In genomic region chr5:58887311-58887710, GRCh38 we compare ENCODE assay signal across 10 cellular contexts.
DNase-seq lines count a peak whose midpoint lies in the region; TF ChIP-seq lines count a peak whose summit lies in the region.
"Had no signal": no experiment of that assay in that cellular context is flagged by ENCODE, and none has a peak within 500 bp of the region (broad histone marks: within the 10 kb centered on the region; RNA-seq: fewer than 3 reads in every experiment).

No MANE protein-coding gene starts in this region.

- CTCF ChIA-PET in CD8-positive, alpha-beta memory T cell (lab: Charles Lee): interaction anchor here (0.8 to 3.1 kb wide), 21 partner anchors 8 to 914 kb away, joined by 3 to 24 read pairs (median 4); no protein-coding TSS in a partner anchor
- CTCF ChIA-PET in activated CD4-positive, alpha-beta memory T cell treated with anti-CD3 and anti-CD28 coated beads, Interleukin-2, amount 10 ng/mL, durations not matched to agents 7 days and 5 days (lab: Charles Lee): interaction anchor here (0.7 to 3.1 kb wide), 30 partner anchors 8 to 493 kb away, joined by 3 to 30 read pairs (median 6); no protein-coding TSS in a partner anchor

- H3K9me3 Mint-ChIP-seq in CD8-positive, alpha-beta memory T cell: no peaks in the 10 kb centered on the region
- H3K9me3 Mint-ChIP-seq in activated CD4-positive, alpha-beta memory T cell treated with anti-CD3 and anti-CD28 coated beads, Interleukin-2, amount 10 ng/mL, durations not matched to agents 7 days and 5 days: no peaks in the 10 kb centered on the region

- POLR2A ChIA-PET in CD8-positive, alpha-beta memory T cell (lab: Charles Lee): no interaction called here
- POLR2A ChIA-PET in activated CD4-positive, alpha-beta memory T cell treated with anti-CD3 and anti-CD28 coated beads, Interleukin-2, amount 10 ng/mL, durations not matched to agents 7 days and 5 days (lab: Charles Lee): interaction anchor here (1.2 to 1.4 kb wide), 2 partner anchors 148 to 286 kb away, joined by 3 to 5 read pairs; no protein-coding TSS in a partner anchor

- H3K36me3 Mint-ChIP-seq in CD8-positive, alpha-beta memory T cell: no peaks in the 10 kb centered on the region
- no peaks in the 10 kb centered on the region for H3K36me3 Mint-ChIP-seq in activated CD4-positive, alpha-beta memory T cell treated with anti-CD3 and anti-CD28 coated beads, Interleukin-2, amount 10 ng/mL, durations not matched to agents 7 days and 5 days (ENCODE audit: low read depth)
- H3K36me3 Mint-ChIP-seq: WTC11 had no signal

- H3K9me3 ChIP-seq in CD8-positive, alpha-beta memory T cell (ENCODE audit: low read length): no peaks in the 10 kb centered on the region
- H3K9me3 ChIP-seq in ovary: no peaks in the 10 kb centered on the region
- H3K9me3 ChIP-seq: Peyer's patch had no signal

- H3K36me3 ChIP-seq in CD8-positive, alpha-beta memory T cell (ENCODE audit: insufficient read depth, low read length): no peaks in the 10 kb centered on the region
- no peaks in the 10 kb centered on the region for H3K36me3 ChIP-seq in ovary
- H3K36me3 ChIP-seq: Peyer's patch had no signal

- DNase-seq in activated T-cell treated with anti-CD3 and anti-CD28 coated beads, Interleukin-2, amount 50 U/mL, for 48 hours: peak; percentile 25 to 26
- DNase-seq in activated T-cell treated with anti-CD3 and anti-CD28 coated beads for 4 hours: no peak
- no peak for DNase-seq in CD8-positive, alpha-beta memory T cell
- no peak for DNase-seq in activated CD4-positive, alpha-beta memory T cell treated with anti-CD3 and anti-CD28 coated beads, Interleukin-2, amount 10 ng/mL, durations not matched to agents 7 days and 5 days
- peak in 1 of 5 donors; percentile 24 for DNase-seq in ovary
- no peak for DNase-seq in RPMI8226
- no peak for DNase-seq in cerebellum (ENCODE audit: low spot score)
- DNase-seq in DMS79 treated with DMSO at 0.1 percent for 48 hours (lab: John Stamatoyannopoulos, UW): no peak

- no peaks in the 10 kb centered on the region for H3K27me3 ChIP-seq in CD8-positive, alpha-beta memory T cell (ENCODE audit: insufficient read depth, low read length, poor library complexity, severe bottlenecking)
- H3K27me3 ChIP-seq in ovary: no peaks in the 10 kb centered on the region
- H3K27me3 ChIP-seq: Peyer's patch had no signal

- peaks cover 4 to 15% of the 10 kb centered on the region in 2 donors for H3K27me3 Mint-ChIP-seq in CD8-positive, alpha-beta memory T cell
- H3K27me3 Mint-ChIP-seq in activated CD4-positive, alpha-beta memory T cell treated with anti-CD3 and anti-CD28 coated beads, Interleukin-2, amount 10 ng/mL, durations not matched to agents 7 days and 5 days: peaks cover 4% of the 10 kb centered on the region

- H3K4me1 ChIP-seq in CD8-positive, alpha-beta memory T cell (ENCODE audit: insufficient read depth, low read length): peaks cover 10% of the 10 kb centered on the region
- peaks cover 3% of the 10 kb centered on the region for H3K4me1 ChIP-seq in ovary (ENCODE audit: insufficient read depth)
- H3K4me1 ChIP-seq: Peyer's patch had no signal

- H3K4me3 Mint-ChIP-seq in CD8-positive, alpha-beta memory T cell: peak overlapping the region in 1 of 7 donors; percentile 32
- H3K4me3 Mint-ChIP-seq in activated CD4-positive, alpha-beta memory T cell treated with anti-CD3 and anti-CD28 coated beads, Interleukin-2, amount 10 ng/mL, durations not matched to agents 7 days and 5 days: no peak overlapping the region
- H3K4me3 Mint-ChIP-seq: WTC11 had no signal

- no peak overlapping the region for H3K4me3 ChIP-seq in CD8-positive, alpha-beta memory T cell (ENCODE audit: low read length)
- no peak overlapping the region for H3K4me3 ChIP-seq in ovary
- H3K4me3 ChIP-seq: Peyer's patch had no signal

- peak overlapping the region in 5 of 8 donors; percentile 17 to 89 (median 50) for H3K27ac Mint-ChIP-seq in CD8-positive, alpha-beta memory T cell
- peak overlapping the region; percentile 75 for H3K27ac Mint-ChIP-seq in activated CD4-positive, alpha-beta memory T cell treated with anti-CD3 and anti-CD28 coated beads, Interleukin-2, amount 10 ng/mL, durations not matched to agents 7 days and 5 days
- H3K27ac Mint-ChIP-seq: WTC11 had no signal

- H3K27ac ChIP-seq in CD8-positive, alpha-beta memory T cell (ENCODE audit: low read depth, low read length): no peak overlapping the region
- peak overlapping the region; percentile 6 to 41 for H3K27ac ChIP-seq in ovary

- intact Hi-C loops in ovary (cut with DNase I): no loop called here

- TF ChIP-seq CTCF in ovary (IDR thresholded peaks at IDR 0.05): no peak

- TF ChIP-seq POLR2A in ovary (IDR thresholded peaks at IDR 0.05): no peak

- no peak for TF ChIP-seq EP300 in ovary (IDR thresholded peaks at IDR 0.05)

- peaks cover 13 to 22% (median 21%) of the 10 kb centered on the region in 3 donors for H3K4me1 Mint-ChIP-seq in CD8-positive, alpha-beta memory T cell
- peaks cover 44% of the 10 kb centered on the region for H3K4me1 Mint-ChIP-seq in activated CD4-positive, alpha-beta memory T cell treated with anti-CD3 and anti-CD28 coated beads, Interleukin-2, amount 10 ng/mL, durations not matched to agents 7 days and 5 days

- WGBS in ovary, 3 donors: 95 to 97% (median 96%) methylated on average over 4 of the region's 4 CpGs

Comparison
In these comparisons a context has a peak if more than half of its experiments do, and no peak if none do; other contexts are left out.
1. DNase-seq: peak in activated T-cell treated with anti-CD3 and anti-CD28 coated beads, Interleukin-2, amount 50 U/mL, for 48 hours (2 of 2); none in activated T-cell treated with anti-CD3 and anti-CD28 coated beads for 4 hours (single experiment), CD8-positive, alpha-beta memory T cell (0 of 5), activated CD4-positive, alpha-beta memory T cell treated with anti-CD3 and anti-CD28 coated beads, Interleukin-2, amount 10 ng/mL, durations not matched to agents 7 days and 5 days (single experiment), RPMI8226 (single experiment), cerebellum (single experiment) and DMS79 treated with DMSO at 0.1 percent for 48 hours (single experiment).